In the genomic region with DNA sequence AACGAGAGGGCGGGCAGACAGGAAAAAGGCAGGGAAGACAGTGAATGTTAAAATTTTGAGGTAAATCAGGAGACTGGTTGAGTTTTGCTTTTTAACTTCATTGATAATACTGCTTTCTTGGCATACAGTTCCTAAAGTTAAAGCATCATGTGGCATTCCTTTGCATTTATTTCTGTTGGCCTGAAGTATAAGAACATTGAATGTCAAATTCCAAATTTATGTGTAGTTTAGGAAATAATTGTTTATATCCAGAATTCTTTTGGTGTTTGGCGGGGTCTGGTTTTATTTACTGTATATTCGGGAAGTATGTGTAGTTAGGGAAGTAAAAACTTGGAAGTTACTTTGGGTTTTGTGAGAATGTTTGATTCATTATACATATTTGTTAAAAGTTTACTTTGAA, we compare ENCODE assay signal across 8 cellular contexts.
DNase-seq lines count a peak whose midpoint lies in the region; ATAC-seq and TF ChIP-seq lines count a peak whose summit lies in the region.

No MANE protein-coding gene starts in this region.

- H3K4me2 ChIP-seq in HCT116 (ENCODE audit: low read length), result peak overlapping the region; percentile 80
- H3K4me2 ChIP-seq in smooth muscle cell, result peak overlapping the region; percentile 92

- CTCF ChIA-PET in HCT116 (lab: Charles Lee), result no interaction called here
- CTCF ChIA-PET in activated CD8-positive, alpha-beta T cell treated with anti-CD3 and anti-CD28 coated beads, Interleukin-2, amount 10 ng/mL, durations not matched to agents 7 days and 5 days (lab: Charles Lee), result no interaction called here

- peaks cover 43% of the 10 kb centered on the region for H4K20me1 ChIP-seq in HCT116 (ENCODE audit: insufficient read depth)
- peaks cover 55% of the 10 kb centered on the region for H4K20me1 ChIP-seq in smooth muscle cell (ENCODE audit: low read depth)

- TF ChIP-seq POLR2A in HCT116 (IDR thresholded peaks at IDR 0.05; ENCODE audit: borderline replicate concordance, extremely low read depth, insufficient read depth, insufficient read length), result no peak

- H3K4me3 ChIP-seq in HCT116 (replicated peaks in 1 of 2; ENCODE audit: low read depth in 1 of 2, low read length in 2 of 2) (peak overlapping the region; percentile 74 to 79), iPS DF 6.9 (ENCODE audit: low read length) (peak overlapping the region; percentile 96), smooth muscle cell (peak overlapping the region; percentile 88)

- H3K4me1 Mint-ChIP-seq in activated CD8-positive, alpha-beta T cell treated with anti-CD3 and anti-CD28 coated beads, Interleukin-2, amount 10 ng/mL, durations not matched to agents 7 days and 5 days (ENCODE audit: low read depth), result peaks cover 52% of the 10 kb centered on the region

- no peak; the same call in 1 of the 2 replicates for TF ChIP-seq RAD21 in HCT116 (IDR thresholded peaks at IDR 0.05; ENCODE audit: low read depth)

- H3K9me3 ChIP-seq in HCT116 (ENCODE audit: control insufficient read depth in 1 of 2, insufficient read depth in 1 of 2, low read depth in 1 of 2, low read length in 2 of 2), result no peaks in the 10 kb centered on the region
- H3K9me3 ChIP-seq in iPS DF 6.9 (ENCODE audit: control insufficient read depth, insufficient read depth, low read length), result no peaks in the 10 kb centered on the region
- H3K9me3 ChIP-seq in smooth muscle cell (replicated peaks; ENCODE audit: low read depth), result no peaks in the 10 kb centered on the region

- H3K9ac ChIP-seq in HCT116 (ENCODE audit: low read length) (peak overlapping the region; percentile 87), smooth muscle cell (ENCODE audit: low read depth) (peak overlapping the region; percentile 80)

- peaks cover 4% of the 10 kb centered on the region for H3F3A ChIP-seq in smooth muscle cell (ENCODE audit: low read depth)

- H3K4me3 Mint-ChIP-seq in activated CD8-positive, alpha-beta T cell treated with anti-CD3 and anti-CD28 coated beads, Interleukin-2, amount 10 ng/mL, durations not matched to agents 7 days and 5 days, result peak overlapping the region; percentile 87

- H3K27me3 ChIP-seq in HCT116 (ENCODE audit: insufficient read depth, low read length) (no peaks in the 10 kb centered on the region), iPS DF 6.9 (ENCODE audit: control insufficient read depth, insufficient read depth, low read length) (no peaks in the 10 kb centered on the region), smooth muscle cell (ENCODE audit: low read depth) (no peaks in the 10 kb centered on the region)

- H3K79me2 ChIP-seq in HCT116 (ENCODE audit: insufficient read depth, low read length) (peaks cover 56% of the 10 kb centered on the region), smooth muscle cell (ENCODE audit: low read depth) (peaks cover 53% of the 10 kb centered on the region)

- no peak for ATAC-seq in HCT116
- no peak for ATAC-seq in activated CD8-positive, alpha-beta T cell treated with anti-CD3 and anti-CD28 coated beads, Interleukin-2, amount 10 ng/mL, durations not matched to agents 7 days and 5 days
- no peak for ATAC-seq in HG02623 (IDR thresholded peaks at IDR 0.05; ENCODE audit: unreplicated experiment)

- intact Hi-C loops in HCT116 (cut with micrococcal nuclease), result loop anchor here (2.0 to 5.0 kb wide), 2 partner anchors 70 to 103 kb away; no protein-coding TSS in a partner anchor

- H3K36me3 ChIP-seq in HCT116 (ENCODE audit: control insufficient read depth in 1 of 2, insufficient read depth in 2 of 2, low read length in 2 of 2), result peaks cover 2 to 10% of the 10 kb centered on the region in 2 experiments; a peak in 2 of 4 replicates
- H3K36me3 ChIP-seq in iPS DF 6.9 (ENCODE audit: control insufficient read depth, insufficient read depth, low read length), result no peaks in the 10 kb centered on the region
- no peaks in the 10 kb centered on the region for H3K36me3 ChIP-seq in smooth muscle cell (ENCODE audit: low read depth)

- H2AFZ ChIP-seq in HCT116 (ENCODE audit: low read depth, low read length, poor library complexity, severe bottlenecking) (no peak overlapping the region), smooth muscle cell (ENCODE audit: low read depth) (no peak overlapping the region)

- POLR2A ChIA-PET in HCT116 (lab: Charles Lee), result interaction anchor here (1.0 kb wide), 1 partner anchor 82 kb away, joined by 3 read pairs; no protein-coding TSS in a partner anchor
- POLR2A ChIA-PET in activated CD8-positive, alpha-beta T cell treated with anti-CD3 and anti-CD28 coated beads, Interleukin-2, amount 10 ng/mL, durations not matched to agents 7 days and 5 days (lab: Charles Lee), result no interaction called here

- H3K4me1 ChIP-seq in HCT116 (ENCODE audit: control insufficient read depth in 1 of 2, insufficient read depth in 2 of 2, low read length in 2 of 2) (peaks cover 8 to 24% of the 10 kb centered on the region in 2 experiments), iPS DF 6.9 (ENCODE audit: control insufficient read depth, insufficient read depth, low read length) (no peaks in the 10 kb centered on the region), smooth muscle cell (ENCODE audit: low read depth) (peaks cover 27% of the 10 kb centered on the region)

- RAD21 ChIA-PET in HCT116 (lab: Charles Lee; ENCODE audit: low non-redundant PET in 1 of 2, low total read pairs in 2 of 2, uncharacterized antibody in 2 of 2, unreplicated experiment in 2 of 2), result no interaction called here

- 100% methylated on average over 2 of the region's 4 CpGs for WGBS in iPS DF 6.9 (ENCODE audit: insufficient coverage, insufficient read length)
- WGBS in smooth muscle cell (ENCODE audit: low lambda C conversion rate), result 0% methylated on average over 4 of the region's 4 CpGs

- H3K9me3 Mint-ChIP-seq in activated CD8-positive, alpha-beta T cell treated with anti-CD3 and anti-CD28 coated beads, Interleukin-2, amount 10 ng/mL, durations not matched to agents 7 days and 5 days (ENCODE audit: insufficient read depth), result no peaks in the 10 kb centered on the region

- no peak for DNase-seq in HCT116 (ENCODE audit: low read depth, low spot score)
- no peak for DNase-seq in activated CD8-positive, alpha-beta T cell treated with anti-CD3 and anti-CD28 coated beads, Interleukin-2, amount 10 ng/mL, durations not matched to agents 7 days and 5 days
- DNase-seq in iPS DF 6.9 (ENCODE audit: low read depth, low spot score), result no peak
- DNase-seq in smooth muscle cell (lab: John Stamatoyannopoulos, UW; ENCODE audit: unreplicated experiment), result no peak
- no peak for DNase-seq in NCI-H748 treated with DMSO at 0.1 percent for 48 hours (lab: John Stamatoyannopoulos, UW)
- no peak for DNase-seq in DMS53 treated with DMSO at 0.1 percent for 48 hours (lab: John Stamatoyannopoulos, UW; ENCODE audit: unreplicated experiment)
- DNase-seq in NCI-H1092 (lab: John Stamatoyannopoulos, UW), result no peak

- H3K9me2 ChIP-seq in HCT116 (ENCODE audit: insufficient read depth), result no peaks in the 10 kb centered on the region

- H3K27ac ChIP-seq in HCT116 (ENCODE audit: low read depth, low read length), result peak overlapping the region; percentile 78
- no peak overlapping the region for H3K27ac ChIP-seq in iPS DF 6.9 (ENCODE audit: low read length)
- H3K27ac ChIP-seq in smooth muscle cell (ENCODE audit: low read depth), result peak overlapping the region; percentile 100

- TF ChIP-seq CTCF in HCT116 (IDR thresholded peaks at IDR 0.05 in 2 of 3, conservative IDR thresholded peaks at IDR 0.05 in 1 of 3; ENCODE audit: borderline replicate concordance in 1 of 3, insufficient read depth in 1 of 3, low read depth in 2 of 3, low read length in 2 of 3) (no peak), smooth muscle cell (IDR thresholded peaks at IDR 0.05; ENCODE audit: borderline replicate concordance, insufficient read depth, poor library complexity, severe bottlenecking) (no peak)

- peaks cover 35% of the 10 kb centered on the region for H3K36me3 Mint-ChIP-seq in activated CD8-positive, alpha-beta T cell treated with anti-CD3 and anti-CD28 coated beads, Interleukin-2, amount 10 ng/mL, durations not matched to agents 7 days and 5 days (ENCODE audit: low read depth)

- H3K27ac Mint-ChIP-seq in activated CD8-positive, alpha-beta T cell treated with anti-CD3 and anti-CD28 coated beads, Interleukin-2, amount 10 ng/mL, durations not matched to agents 7 days and 5 days, result peak overlapping the region; percentile 79

- TSS peak; percentile 55 for BruUV-seq in HCT116 (replicated peaks; lab: Mats Ljungman, UMichigan)

- H3K27me3 Mint-ChIP-seq in activated CD8-positive, alpha-beta T cell treated with anti-CD3 and anti-CD28 coated beads, Interleukin-2, amount 10 ng/mL, durations not matched to agents 7 days and 5 days (ENCODE audit: low read depth), result no peaks in the 10 kb centered on the region

TF ChIP-seq in HCT116, 20 proteins besides CTCF, POLR2A, EP300 and RAD21:
- no peak for TF ChIP-seq SP1 (IDR thresholded peaks at IDR 0.05; ENCODE audit: low read depth)
